ENCODE assay signal across 11 cellular contexts in the genomic region with DNA sequence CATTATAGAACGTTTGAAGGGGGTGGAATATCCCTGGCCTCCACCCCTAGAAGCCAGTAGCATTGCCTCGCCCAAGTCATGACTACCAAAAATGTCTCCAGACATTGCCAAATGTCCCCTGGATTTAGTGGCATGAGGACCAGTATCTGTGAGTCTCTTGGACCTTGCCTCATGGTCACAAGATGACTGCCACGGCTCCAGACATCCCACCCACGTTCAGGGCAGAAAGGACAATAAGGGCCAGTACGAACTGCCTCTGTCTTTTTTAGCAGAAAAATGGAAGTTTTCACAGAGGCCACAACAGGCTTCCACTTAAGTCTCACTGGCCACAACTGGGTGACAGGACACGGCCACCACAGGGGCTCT. TPM values are rescaled to one million over a fixed set of nuclear protein-coding genes. Genes with fewer than 3 reads are reported as not detected.
A peak's percentile ranks its signal among the peaks of the same experiment; 100 is the strongest.
DNase-seq lines count a peak whose midpoint lies in the region; ATAC-seq and TF ChIP-seq lines count a peak whose summit lies in the region.
"Had no signal": no experiment of that assay in that cellular context is flagged by ENCODE, and none has a peak within 500 bp of the region (broad histone marks: within the 10 kb centered on the region; RNA-seq: fewer than 3 reads in every experiment).

No MANE protein-coding gene starts in this region.

- TF ChIP-seq CTCF in HEK293 (tag by site-specific recombination; IDR thresholded peaks at IDR 0.05) (no peak), esophagus squamous epithelium (IDR thresholded peaks at IDR 0.05) (no peak)

- peaks cover 41% of the 10 kb centered on the region for H3K36me3 Mint-ChIP-seq in T-cell

- intact Hi-C loops in esophagus squamous epithelium (cut with DNase I), result no loop called here

- POLR2A ChIA-PET in HEK293 (lab: Yijun Ruan, JAX) (no interaction called here), T-cell (lab: Charles Lee) (no interaction called here)

- no peak for TF ChIP-seq POLR2A in esophagus squamous epithelium (IDR thresholded peaks at IDR 0.05)

- H3K27ac ChIP-seq in HEK293 (ENCODE audit: extremely low read depth, low read depth, low read length) (no peak overlapping the region), esophagus squamous epithelium (peak overlapping the region in 3 of 4 donors; percentile 76 to 92 (median 89)), skeletal muscle tissue (ENCODE audit: low read depth, low read length) (peak overlapping the region; percentile 90)
- H3K27ac ChIP-seq: WERI-Rb-1 had no signal

- H3K27ac Mint-ChIP-seq in T-cell, result peak overlapping the region; percentile 97 to 100

- H3K4me3 ChIP-seq in HEK293 (ENCODE audit: low read depth, low read length), result no peak overlapping the region
- H3K4me3 ChIP-seq in esophagus squamous epithelium, result no peak overlapping the region
- peak overlapping the region in 2 of 3 donors; percentile 53 to 66 for H3K4me3 ChIP-seq in skeletal muscle tissue (ENCODE audit: low read length in 3 of 3)

- H3K4me1 ChIP-seq in HEK293 (ENCODE audit: control insufficient read depth, insufficient read depth, low read length), result no peaks in the 10 kb centered on the region
- H3K4me1 ChIP-seq in esophagus squamous epithelium, result peaks cover 48 to 98% (median 83%) of the 10 kb centered on the region in 3 donors
- peaks cover 89 to 93% (median 92%) of the 10 kb centered on the region in 3 donors for H3K4me1 ChIP-seq in skeletal muscle tissue (ENCODE audit: control insufficient read depth in 3 of 3, insufficient read depth in 3 of 3, low read length in 3 of 3)

- H3K27me3 Mint-ChIP-seq in T-cell, result no peaks in the 10 kb centered on the region

- H3K36me3 ChIP-seq in HEK293 (ENCODE audit: control insufficient read depth in 2 of 2, insufficient read depth in 1 of 2, low read length in 2 of 2) (peaks cover 0 to 93% of the 10 kb centered on the region in 2 experiments; a peak in 1 of 3 replicates), esophagus squamous epithelium (peaks cover 0 to 57% (median 3%) of the 10 kb centered on the region in 3 donors), skeletal muscle tissue (ENCODE audit: control insufficient read depth in 3 of 3, insufficient read depth in 3 of 3, low read length in 3 of 3) (peaks cover 32 to 35% (median 34%) of the 10 kb centered on the region in 3 donors)

- H3K9me3 ChIP-seq in HEK293 (ENCODE audit: control insufficient read depth, insufficient read depth, low read depth, low read length) (no peaks in the 10 kb centered on the region), esophagus squamous epithelium (no peaks in the 10 kb centered on the region), skeletal muscle tissue (ENCODE audit: control insufficient read depth in 3 of 3, low read length in 3 of 3) (no peaks in the 10 kb centered on the region)

- WGBS in esophagus squamous epithelium, 2 donors, result 29 to 93% methylated on average over 1 to 5 of the region's 6 CpGs

- H3K4me1 Mint-ChIP-seq in T-cell, result peaks cover 70 to 88% (median 82%) of the 10 kb centered on the region in 3 donors

- DNase-seq in T-cell (no peak), esophagus squamous epithelium (lab: John Stamatoyannopoulos, UW) (no peak), globus pallidus (ENCODE audit: low spot score) (no peak), NCI-H128 (lab: John Stamatoyannopoulos, UW; ENCODE audit: unreplicated experiment) (no peak), germinal center (ENCODE audit: low spot score) (no peak)
- DNase-seq: GOT3, NCI-H1694, NCI-H748 treated with DMSO at 0.1 percent for 48 hours, WERI-Rb-1 had no signal

- ATAC-seq in T-cell (replicated peaks in 1 of 4), result no peak

- no peaks in the 10 kb centered on the region for H3K9me3 Mint-ChIP-seq in T-cell

- CTCF ChIA-PET in HEK293 (lab: Yijun Ruan, JAX) (no interaction called here), T-cell (lab: Charles Lee) (no interaction called here)

- no peaks in the 10 kb centered on the region for H3K27me3 ChIP-seq in esophagus squamous epithelium
- no peaks in the 10 kb centered on the region for H3K27me3 ChIP-seq in skeletal muscle tissue (ENCODE audit: control insufficient read depth in 3 of 3, insufficient read depth in 3 of 3, low read length in 3 of 3)

- H3K4me3 Mint-ChIP-seq in T-cell, result peak overlapping the region in 2 of 3 donors; percentile 83 to 94

- peak overlapping the region; percentile 40 to 98 (median 86) for H3K9ac ChIP-seq in skeletal muscle tissue (ENCODE audit: low read depth in 1 of 3, low read length in 3 of 3)

TF ChIP-seq in HEK293, 187 proteins besides CTCF, POLR2A, EP300 and RAD21:
- TF ChIP-seq, protein P1, sequence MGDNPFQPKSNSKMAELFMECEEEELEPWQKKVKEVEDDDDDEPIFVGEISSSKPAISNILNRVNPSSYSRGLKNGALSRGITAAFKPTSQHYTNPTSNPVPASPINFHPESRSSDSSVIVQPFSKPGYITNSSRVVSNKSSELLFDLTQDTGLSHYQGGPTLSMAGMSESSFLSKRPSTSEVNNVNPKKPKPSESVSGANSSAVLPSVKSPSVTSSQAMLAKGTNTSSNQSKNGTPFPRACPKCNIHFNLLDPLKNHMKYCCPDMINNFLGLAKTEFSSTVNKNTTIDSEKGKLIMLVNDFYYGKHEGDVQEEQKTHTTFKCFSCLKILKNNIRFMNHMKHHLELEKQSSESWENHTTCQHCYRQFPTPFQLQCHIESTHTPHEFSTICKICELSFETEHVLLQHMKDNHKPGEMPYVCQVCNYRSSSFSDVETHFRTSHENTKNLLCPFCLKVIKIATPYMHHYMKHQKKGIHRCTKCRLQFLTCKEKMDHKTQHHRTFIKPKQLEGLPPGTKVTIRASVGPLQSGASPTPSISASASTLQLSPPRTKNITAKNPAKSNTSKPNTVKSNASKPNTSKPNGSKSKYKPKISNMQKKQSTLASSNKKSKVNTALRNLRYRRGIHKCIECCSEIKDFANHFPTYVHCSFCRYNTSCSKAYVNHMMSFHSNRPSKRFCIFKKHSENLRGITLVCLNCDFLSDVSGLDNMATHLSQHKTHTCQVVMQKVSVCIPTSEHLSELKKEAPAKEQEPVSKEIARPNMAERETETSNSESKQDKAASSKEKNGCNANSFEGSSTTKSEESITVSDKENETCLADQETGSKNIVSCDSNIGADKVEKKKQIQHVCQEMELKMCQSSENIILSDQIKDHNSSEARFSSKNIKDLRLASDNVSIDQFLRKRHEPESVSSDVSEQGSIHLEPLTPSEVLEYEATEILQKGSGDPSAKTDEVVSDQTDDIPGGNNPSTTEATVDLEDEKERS (tag by site-specific recombination; IDR thresholded peaks at IDR 0.05), result peak; percentile 86
- TF ChIP-seq ZNF350 (tag by site-specific recombination; IDR thresholded peaks at IDR 0.05), result no peak
TF ChIP-seq in HEK293: peak in this region for 1.

RNA-seq across cellular contexts. Expression of a gene that starts 5.4 kb away (rescaled TPM):
- total RNA-seq in T-cell (100 to 1,000 TPM; 111 to 271 (median 124) TPM), esophagus squamous epithelium (10 to 100 TPM in 3 of 4 donors, 1 to 10 TPM in 1; 9.1 to 21.0 (median 13.3) TPM), skeletal muscle tissue (60.0 TPM)

RNA-seq across cellular contexts. Expression of a gene that starts 45.6 kb away (rescaled TPM):
- total RNA-seq in T-cell (10 to 100 TPM; 29.0 to 41.1 (median 29.4) TPM), esophagus squamous epithelium (10 to 100 TPM; 24.4 to 42.7 (median 28.3) TPM), skeletal muscle tissue (18.3 TPM)

Comparison
In these comparisons a context has a peak if more than half of its experiments do, and no peak if none do; other contexts are left out.
1. H3K4me3 ChIP-seq: peak in skeletal muscle tissue (2 of 3); none in HEK293 (single experiment) and esophagus squamous epithelium (0 of 4).